11 cellular contexts compared by ENCODE assay signal in the genomic region with DNA sequence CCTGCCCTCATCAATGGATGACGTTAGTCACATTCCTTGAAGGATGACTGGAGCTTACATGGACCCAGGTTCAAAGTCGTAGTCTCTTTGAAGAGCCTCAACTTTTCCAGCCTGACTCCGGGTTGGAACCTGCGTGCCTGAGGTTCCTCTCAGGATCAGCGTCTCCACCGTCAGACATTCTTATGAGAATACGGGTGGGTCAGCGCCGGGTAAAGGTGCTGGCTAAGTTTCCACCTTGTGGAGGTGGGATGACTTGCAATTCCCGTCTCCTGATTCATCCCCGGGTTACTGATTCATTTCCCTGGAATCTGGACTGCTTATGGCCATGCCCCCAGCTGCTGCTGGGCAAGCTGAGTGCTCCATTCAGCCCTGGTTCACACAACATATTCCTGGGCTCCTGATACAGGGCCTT. TPM values are rescaled to one million over a fixed set of nuclear protein-coding genes. Genes with fewer than 3 reads are reported as not detected.
A peak's percentile ranks its signal among the peaks of the same experiment; 100 is the strongest.
DNase-seq lines count a peak whose midpoint lies in the region; ATAC-seq, FAIRE-seq and TF ChIP-seq lines count a peak whose summit lies in the region.
"Had no signal": no experiment of that assay in that cellular context is flagged by ENCODE, and none has a peak within 500 bp of the region (broad histone marks: within the 10 kb centered on the region; RNA-seq: fewer than 3 reads in every experiment).

No MANE protein-coding gene starts in this region.

- peak; percentile 93 for FAIRE-seq in RCC 7860 (lab: Jason Lieb, UNC)

- no peak for TF ChIP-seq CTCF in omental fat pad (IDR thresholded peaks at IDR 0.05)

- DNase-seq in G401 (ENCODE audit: low spot score) (peak; percentile 21), RCC 7860 (ENCODE audit: low spot score) (peak; percentile 98), omental fat pad (ENCODE audit: low spot score) (no peak), cerebellum (ENCODE audit: low spot score) (no peak), NCI-H526 treated with DMSO at 0.1 percent for 48 hours (lab: John Stamatoyannopoulos, UW) (no peak)
- no peak for DNase-seq in activated naive CD4-positive, alpha-beta T cell (lab: John Stamatoyannopoulos, UW)
- DNase-seq: Kasumi-1; stimulated activated CD4-positive, alpha-beta T cell treated with anti-CD3 and anti-CD28 coated beads, Interleukin-1b, Interleukin-23, amount 100 ng/mL, for 48 hours; uterus had no signal

- in situ Hi-C loops in G401 (cut with HindIII; ENCODE audit: low sequenced_read_pairs): no loop called here

- ATAC-seq in esophagus mucosa: peak; percentile 68
- peak; percentile 88 for ATAC-seq in omental fat pad (ENCODE audit: low FRiP score)
- no peak for ATAC-seq in HG03457 (IDR thresholded peaks at IDR 0.05; ENCODE audit: unreplicated experiment)

RNA-seq across cellular contexts. Expression of a gene that starts 38.9 kb away (rescaled TPM):
- 4.6 and 8.6 TPM in 2 replicates for total RNA-seq in G401 (2014; rRNA removed; shearing (Covaris generic))
- total RNA-seq in esophagus mucosa (47.0 TPM), omental fat pad (10 to 100 TPM; 15.8 to 52.8 (median 32.0) TPM), cerebellum (44.4 TPM)

Comparison
In these comparisons a context has a peak if more than half of its experiments do, and no peak if none do; other contexts are left out.
1. DNase-seq: peak in G401 (single experiment) and RCC 7860 (single experiment); none in omental fat pad (single experiment), cerebellum (single experiment), activated naive CD4-positive, alpha-beta T cell (0 of 4) and NCI-H526 treated with DMSO at 0.1 percent for 48 hours (single experiment).